In the genomic region with DNA sequence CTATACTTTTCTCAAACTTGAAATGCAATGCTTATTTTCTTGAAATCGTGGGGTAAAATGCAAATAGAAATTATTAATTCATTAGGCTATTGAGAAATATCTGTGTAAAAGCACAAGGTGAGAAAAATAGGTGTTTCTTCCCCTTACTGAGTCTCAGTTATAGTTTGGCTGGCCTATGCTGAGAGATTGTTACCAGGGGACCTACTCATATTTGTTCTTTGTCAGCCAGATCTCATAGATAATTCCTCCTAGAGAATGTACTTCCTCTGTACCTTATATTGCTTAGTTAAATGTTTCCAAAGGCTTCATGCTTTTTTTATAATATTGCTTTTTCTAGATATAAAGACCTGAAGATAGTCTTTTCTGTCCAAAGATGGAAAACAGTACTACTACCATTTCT, we compare ENCODE assay signal across 1 cellular context.
TF ChIP-seq lines count a peak whose summit lies in the region.

No MANE protein-coding gene starts in this region.

TF ChIP-seq in GM23338, 12 proteins besides CTCF, POLR2A, EP300 and RAD21 (continued from another document):
- TF ChIP-seq, protein P1, sequence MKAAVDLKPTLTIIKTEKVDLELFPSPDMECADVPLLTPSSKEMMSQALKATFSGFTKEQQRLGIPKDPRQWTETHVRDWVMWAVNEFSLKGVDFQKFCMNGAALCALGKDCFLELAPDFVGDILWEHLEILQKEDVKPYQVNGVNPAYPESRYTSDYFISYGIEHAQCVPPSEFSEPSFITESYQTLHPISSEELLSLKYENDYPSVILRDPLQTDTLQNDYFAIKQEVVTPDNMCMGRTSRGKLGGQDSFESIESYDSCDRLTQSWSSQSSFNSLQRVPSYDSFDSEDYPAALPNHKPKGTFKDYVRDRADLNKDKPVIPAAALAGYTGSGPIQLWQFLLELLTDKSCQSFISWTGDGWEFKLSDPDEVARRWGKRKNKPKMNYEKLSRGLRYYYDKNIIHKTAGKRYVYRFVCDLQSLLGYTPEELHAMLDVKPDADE (IDR thresholded peaks at IDR 0.05): no peak
- no peak for TF ChIP-seq JUNB (IDR thresholded peaks at IDR 0.05; ENCODE audit: unreplicated experiment)
